Comparison of ENCODE assay signal across 21 cellular contexts in the genomic region with DNA sequence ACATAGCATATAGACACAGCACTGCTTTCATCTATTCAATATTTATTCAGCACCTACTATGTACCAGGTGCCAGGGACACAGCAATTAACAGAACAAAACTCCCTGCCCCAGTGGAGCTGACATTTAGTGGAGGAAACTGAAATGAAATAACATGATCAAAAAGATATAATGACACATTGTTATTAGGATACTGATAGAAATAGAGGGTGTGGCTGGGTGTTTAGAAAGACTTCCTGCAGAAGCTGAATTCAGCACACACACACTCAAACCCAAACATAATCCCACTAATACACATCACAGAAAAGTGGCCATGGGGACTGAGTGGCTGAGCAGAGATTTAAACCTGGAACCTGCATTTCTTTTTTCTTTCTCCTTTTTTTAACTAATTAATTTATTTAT. TPM values are rescaled to one million over a fixed set of nuclear protein-coding genes. Genes with fewer than 3 reads are reported as not detected.
DNase-seq lines count a peak whose midpoint lies in the region; ATAC-seq and TF ChIP-seq lines count a peak whose summit lies in the region.
"Had no signal": no experiment of that assay in that cellular context is flagged by ENCODE, and none has a peak within 500 bp of the region (broad histone marks: within the 10 kb centered on the region; RNA-seq: fewer than 3 reads in every experiment).

No MANE protein-coding gene starts in this region.

- H4K20me1 ChIP-seq in OCI-LY7 (ENCODE audit: insufficient read depth, low read length): no peaks in the 10 kb centered on the region
- H4K20me1 ChIP-seq in MM.1S (ENCODE audit: insufficient read depth, low read length): no peaks in the 10 kb centered on the region

- H3K9ac ChIP-seq in MM.1S (ENCODE audit: low read length): no peak overlapping the region

- peaks cover 9% of the 10 kb centered on the region for H3F3A ChIP-seq in MM.1S (ENCODE audit: insufficient read depth, low read length)

- DNase-seq in Right ventricle myocardium inferior (ENCODE audit: missing footprints) (peak; percentile 9), left ventricle myocardium superior (no peak), OCI-LY7 (ENCODE audit: low spot score) (no peak), MM.1S (no peak)
- no peak for DNase-seq in activated naive CD8-positive, alpha-beta T cell treated with anti-CD3 and anti-CD28 coated beads, Interleukin-2, amount 50 U/mL, for 24 hours
- no peak for DNase-seq in stimulated activated effector memory CD8-positive, alpha-beta T cell treated with anti-CD3 and anti-CD28 coated beads, Interleukin-12 subunit alpha, Interleukin-12 subunit beta, amount 100 ng/mL, for 72 hours (ENCODE audit: low spot score in 2 of 2)
- DNase-seq: activated CD4-positive, alpha-beta T cell treated with anti-CD3 and anti-CD28 coated beads, Interleukin-2, amount 50 U/mL, for 1 hour; activated naive CD4-positive, alpha-beta T cell treated with anti-CD3 and anti-CD28 coated beads, Interleukin-2, amount 50 U/mL, for 16 hours; activated T-cell treated with anti-CD3 and anti-CD28 coated beads for 4 hours; Caco-2; effector CD8-positive, alpha-beta T cell; hypothalamus; islet precursor cell; Karpas-422; NCI-H1930; NCI-H2227 treated with DMSO at 0.1 percent for 48 hours; NCI-H774; psoas muscle had no signal

- no TSS peak for BruUV-seq in OCI-LY7 (replicated peaks; lab: Mats Ljungman, UMichigan)

- peaks cover 78% of the 10 kb centered on the region for H3K4me1 Mint-ChIP-seq in activated naive CD8-positive, alpha-beta T cell treated with anti-CD3 and anti-CD28 coated beads, Interleukin-2, amount 50 U/mL, for 24 hours
- peaks cover 80% of the 10 kb centered on the region for H3K4me1 Mint-ChIP-seq in stimulated activated effector memory CD8-positive, alpha-beta T cell treated with anti-CD3 and anti-CD28 coated beads, Interleukin-12 subunit alpha, Interleukin-12 subunit beta, amount 100 ng/mL, for 72 hours

- H3K27me3 ChIP-seq in MM.1S (replicated peaks; ENCODE audit: insufficient read depth, low read length): no peaks in the 10 kb centered on the region

- H3K9me2 ChIP-seq in OCI-LY7 (ENCODE audit: insufficient read depth, low read length) (no peaks in the 10 kb centered on the region), MM.1S (replicated peaks; ENCODE audit: insufficient read depth, low read length) (no peaks in the 10 kb centered on the region)

- peaks cover 19% of the 10 kb centered on the region; the same call in 1 of the 2 replicates for H3K36me3 ChIP-seq in OCI-LY7 (ENCODE audit: insufficient read depth, low read length)
- H3K36me3 ChIP-seq in MM.1S (replicated peaks; ENCODE audit: insufficient read depth, low read length): no peaks in the 10 kb centered on the region
- H3K36me3 ChIP-seq: gastroesophageal sphincter had no signal

- H3K27ac ChIP-seq in OCI-LY7 (ENCODE audit: low read depth, low read length, poor library complexity, severe bottlenecking): peak overlapping the region; percentile 100
- H3K27ac ChIP-seq in MM.1S (ENCODE audit: low read length): no peak overlapping the region
- H3K27ac ChIP-seq: gastroesophageal sphincter, psoas muscle had no signal

- H3K4me3 Mint-ChIP-seq in activated naive CD8-positive, alpha-beta T cell treated with anti-CD3 and anti-CD28 coated beads, Interleukin-2, amount 50 U/mL, for 24 hours: no peak overlapping the region
- H3K4me3 Mint-ChIP-seq in stimulated activated effector memory CD8-positive, alpha-beta T cell treated with anti-CD3 and anti-CD28 coated beads, Interleukin-12 subunit alpha, Interleukin-12 subunit beta, amount 100 ng/mL, for 72 hours: peak overlapping the region; percentile 96

- H3K4me3 ChIP-seq in OCI-LY7 (ENCODE audit: low read depth, low read length, poor library complexity, severe bottlenecking) (no peak overlapping the region), MM.1S (ENCODE audit: low read length) (no peak overlapping the region)
- H3K4me3 ChIP-seq: gastroesophageal sphincter, psoas muscle had no signal

- POLR2A ChIA-PET in OCI-LY7 (lab: Charles Lee): interaction anchor here (0.6 to 5.8 kb wide), 4 partner anchors 10 to 308 kb away, joined by 3 to 60 read pairs (median 3); partner anchors contain the start of genes PDE4A and TYK2

- CTCF ChIA-PET in OCI-LY7 (lab: Charles Lee; ENCODE audit: unreplicated experiment): interaction anchor here (0.9 to 3.7 kb wide), 2 partner anchors 9 to 11 kb away, joined by 6 to 27 read pairs; no protein-coding TSS in a partner anchor

- no peak for TF ChIP-seq CTCF in OCI-LY7 (conservative IDR thresholded peaks at IDR 0.05; ENCODE audit: low read length)
- TF ChIP-seq CTCF in MM.1S (IDR thresholded peaks at IDR 0.05; ENCODE audit: low read length): no peak

- H3K4me2 ChIP-seq in OCI-LY7 (ENCODE audit: low read length) (peak overlapping the region; percentile 36), MM.1S (ENCODE audit: low read depth, low read length) (no peak overlapping the region)

- ATAC-seq in Right ventricle myocardium inferior: no peak
- ATAC-seq in left ventricle myocardium superior: no peak
- ATAC-seq in activated naive CD8-positive, alpha-beta T cell treated with anti-CD3 and anti-CD28 coated beads, Interleukin-2, amount 50 U/mL, for 24 hours: no peak
- no peak for ATAC-seq in stimulated activated effector memory CD8-positive, alpha-beta T cell treated with anti-CD3 and anti-CD28 coated beads, Interleukin-12 subunit alpha, Interleukin-12 subunit beta, amount 100 ng/mL, for 72 hours
- no peak for ATAC-seq in GM19324 (IDR thresholded peaks at IDR 0.05; ENCODE audit: low FRiP score, unreplicated experiment)
- ATAC-seq in HG02759 (IDR thresholded peaks at IDR 0.05; ENCODE audit: unreplicated experiment): no peak
- ATAC-seq: gastroesophageal sphincter, psoas muscle had no signal

- peaks cover 39% of the 10 kb centered on the region for H3K79me2 ChIP-seq in OCI-LY7 (ENCODE audit: insufficient read depth, low read depth, low read length)
- H3K79me2 ChIP-seq in MM.1S (ENCODE audit: low read length): peaks cover 13% of the 10 kb centered on the region

- no peaks in the 10 kb centered on the region; the same call in 1 of the 2 replicates for H3K9me3 ChIP-seq in OCI-LY7 (ENCODE audit: low read length)
- no peaks in the 10 kb centered on the region for H3K9me3 ChIP-seq in MM.1S (replicated peaks; ENCODE audit: insufficient read depth, low read length)
- H3K9me3 ChIP-seq: Caco-2, gastroesophageal sphincter, psoas muscle had no signal

- peak overlapping the region; percentile 37 for H3K27ac Mint-ChIP-seq in activated naive CD8-positive, alpha-beta T cell treated with anti-CD3 and anti-CD28 coated beads, Interleukin-2, amount 50 U/mL, for 24 hours
- H3K27ac Mint-ChIP-seq in stimulated activated effector memory CD8-positive, alpha-beta T cell treated with anti-CD3 and anti-CD28 coated beads, Interleukin-12 subunit alpha, Interleukin-12 subunit beta, amount 100 ng/mL, for 72 hours: peak overlapping the region; percentile 54

- H2AFZ ChIP-seq in OCI-LY7 (ENCODE audit: low read length) (no peak overlapping the region), MM.1S (ENCODE audit: low read length) (no peak overlapping the region)

- H3K9me3 Mint-ChIP-seq in activated naive CD8-positive, alpha-beta T cell treated with anti-CD3 and anti-CD28 coated beads, Interleukin-2, amount 50 U/mL, for 24 hours: no peaks in the 10 kb centered on the region
- H3K9me3 Mint-ChIP-seq in stimulated activated effector memory CD8-positive, alpha-beta T cell treated with anti-CD3 and anti-CD28 coated beads, Interleukin-12 subunit alpha, Interleukin-12 subunit beta, amount 100 ng/mL, for 72 hours: no peaks in the 10 kb centered on the region

- H3K4me1 ChIP-seq in OCI-LY7 (ENCODE audit: insufficient read depth, low read length, poor library complexity, severe bottlenecking) (peaks cover 82% of the 10 kb centered on the region), MM.1S (ENCODE audit: low read length) (peaks cover 18% of the 10 kb centered on the region)
- H3K4me1 ChIP-seq: Caco-2 had no signal

- intact Hi-C loops in Right ventricle myocardium inferior (cut with DNase I): no loop called here
- intact Hi-C loops in left ventricle myocardium superior (cut with micrococcal nuclease): no loop called here
- intact Hi-C loops in OCI-LY7 (cut with micrococcal nuclease; ENCODE audit: unreplicated experiment): loop anchor here (5.0 to 10.0 kb wide), 3 partner anchors 95 to 302 kb away; partner anchors contain the start of genes ANGPTL6, ILF3, KEAP1 and PPAN

- H3K27me3 Mint-ChIP-seq in activated naive CD8-positive, alpha-beta T cell treated with anti-CD3 and anti-CD28 coated beads, Interleukin-2, amount 50 U/mL, for 24 hours: no peaks in the 10 kb centered on the region

- peaks cover 9% of the 10 kb centered on the region for H3K36me3 Mint-ChIP-seq in activated naive CD8-positive, alpha-beta T cell treated with anti-CD3 and anti-CD28 coated beads, Interleukin-2, amount 50 U/mL, for 24 hours (ENCODE audit: low read depth)
- H3K36me3 Mint-ChIP-seq in stimulated activated effector memory CD8-positive, alpha-beta T cell treated with anti-CD3 and anti-CD28 coated beads, Interleukin-12 subunit alpha, Interleukin-12 subunit beta, amount 100 ng/mL, for 72 hours: peaks cover 56% of the 10 kb centered on the region

RNA-seq across cellular contexts. Expression of gene CDC37, which starts 3.8 kb away (rescaled TPM):
- total RNA-seq in Right ventricle myocardium inferior: 155 TPM
- total RNA-seq in left ventricle myocardium superior: 157 TPM
- 332 and 345 TPM in 2 replicates for total RNA-seq in OCI-LY7 (2014; rRNA removed; shearing (Covaris generic))
- 269 and 271 TPM in 2 replicates for total RNA-seq in OCI-LY7 (2022)

RNA-seq across cellular contexts. Expression of gene PDE4A, which starts 13.2 kb away (rescaled TPM):
- total RNA-seq in Right ventricle myocardium inferior: 37.0 TPM
- 36.1 TPM for total RNA-seq in left ventricle myocardium superior
- total RNA-seq in OCI-LY7 (2014; rRNA removed; shearing (Covaris generic)): 9.4 and 16.4 TPM in 2 replicates
- 42.4 and 45.1 TPM in 2 replicates for total RNA-seq in OCI-LY7 (2022)

RNA-seq across cellular contexts. Expression of gene TYK2, which starts 26.7 kb away (rescaled TPM):
- 67.1 TPM for total RNA-seq in Right ventricle myocardium inferior
- 56.0 TPM for total RNA-seq in left ventricle myocardium superior
- total RNA-seq in OCI-LY7 (2014; rRNA removed; shearing (Covaris generic)): 151 and 185 TPM in 2 replicates
- total RNA-seq in OCI-LY7 (2022): 214 and 216 TPM in 2 replicates
